In genomic region chr10:99534456-99534938, GRCh38 we compare ENCODE assay signal across 13 cellular contexts. TPM values are rescaled to one million over a fixed set of nuclear protein-coding genes. Genes with fewer than 3 reads are reported as not detected.
DNase-seq lines count a peak whose midpoint lies in the region; ATAC-seq and TF ChIP-seq lines count a peak whose summit lies in the region.
"Had no signal": no experiment of that assay in that cellular context is flagged by ENCODE, and none has a peak within 500 bp of the region (broad histone marks: within the 10 kb centered on the region; RNA-seq: fewer than 3 reads in every experiment).

No MANE protein-coding gene starts in this region.

- no peaks in the 10 kb centered on the region for H3K79me2 ChIP-seq in mammary epithelial cell (ENCODE audit: insufficient read depth, low read length)

- H3K27me3 ChIP-seq in heart right ventricle: peaks cover 74 to 100% (median 99%) of the 10 kb centered on the region in 7 donors
- peaks cover 91% of the 10 kb centered on the region for H3K27me3 ChIP-seq in mammary epithelial cell (ENCODE audit: insufficient read depth, low read length)
- peaks cover 0 to 96% (median 78%) of the 10 kb centered on the region in 4 donors for H3K27me3 ChIP-seq in upper lobe of left lung

- TF ChIP-seq CTCF in heart right ventricle (IDR thresholded peaks at IDR 0.05) (no peak), mammary epithelial cell (conservative IDR thresholded peaks at IDR 0.05 in 1 of 2, IDR thresholded peaks at IDR 0.05 in 1 of 2; ENCODE audit: extremely low read depth in 1 of 2, insufficient read depth in 1 of 2, low read depth in 1 of 2, low read length in 2 of 2) (no peak), natural killer cell (IDR thresholded peaks at IDR 0.05) (no peak), upper lobe of left lung (IDR thresholded peaks at IDR 0.05) (no peak)

- H3K27me3 Mint-ChIP-seq in natural killer cell (ENCODE audit: low read depth in 2 of 2): peaks cover 78 to 81% of the 10 kb centered on the region in 2 donors

- 8 to 9% methylated on average over 25 of the region's 25 CpGs for WGBS in heart right ventricle, 2 donors
- WGBS in mammary epithelial cell (ENCODE audit: low coverage, missing lambda C conversion rate): 26% methylated on average over 24 of the region's 25 CpGs
- 13 to 16% methylated on average over 16 to 25 of the region's 25 CpGs for WGBS in upper lobe of left lung, 2 donors

- no peak overlapping the region for H2AFZ ChIP-seq in mammary epithelial cell (ENCODE audit: low read depth, low read length)

- H3K27ac Mint-ChIP-seq in natural killer cell: no peak overlapping the region
- H3K27ac Mint-ChIP-seq: CD4-positive, alpha-beta T cell had no signal

- peaks cover 29 to 32% of the 10 kb centered on the region in 2 donors for H3K4me1 Mint-ChIP-seq in natural killer cell

- in situ Hi-C loops in mammary epithelial cell (cut with MboI; ENCODE audit: low sequenced_read_pairs in 2 of 2): no loop called here

- H3K9me3 Mint-ChIP-seq in natural killer cell: no peaks in the 10 kb centered on the region
- H3K9me3 Mint-ChIP-seq: CD4-positive, alpha-beta T cell had no signal

- H3K27ac ChIP-seq in heart right ventricle (no peak overlapping the region), mammary epithelial cell (ENCODE audit: insufficient read depth, low read depth, low read length) (no peak overlapping the region), upper lobe of left lung (no peak overlapping the region)
- H3K27ac ChIP-seq: adrenal gland, epithelial cell of prostate had no signal

- CTCF ChIA-PET in mammary epithelial cell (lab: Charles Lee; ENCODE audit: low non-redundant PET): interaction anchor here (0.6 kb wide), 1 partner anchor 37 kb away, joined by 3 read pairs; no protein-coding TSS in a partner anchor

- no peak for DNase-seq in heart right ventricle
- DNase-seq in Right ventricle myocardium inferior (ENCODE audit: missing footprints): no peak
- DNase-seq in mammary epithelial cell: no peak
- DNase-seq in natural killer cell: no peak
- DNase-seq in upper lobe of left lung: no peak
- DNase-seq in LoVo (ENCODE audit: low spot score): no peak
- DNase-seq: CD4-positive, alpha-beta T cell; kidney glomerular epithelial cell; NCI-H2107 had no signal

- TF ChIP-seq EP300 in upper lobe of left lung (IDR thresholded peaks at IDR 0.05): no peak

- H3K4me3 Mint-ChIP-seq in natural killer cell: peak overlapping the region; percentile 37
- H3K4me3 Mint-ChIP-seq: CD4-positive, alpha-beta T cell had no signal

- no peaks in the 10 kb centered on the region for H3K36me3 Mint-ChIP-seq in natural killer cell

- no peak for TF ChIP-seq POLR2A in upper lobe of left lung (IDR thresholded peaks at IDR 0.05)

- H3K4me1 ChIP-seq in heart right ventricle (peaks cover 5 to 64% (median 50%) of the 10 kb centered on the region in 9 donors), mammary epithelial cell (ENCODE audit: insufficient read depth, low read length) (peaks cover 12% of the 10 kb centered on the region), upper lobe of left lung (peaks cover 50 to 66% (median 58%) of the 10 kb centered on the region in 4 donors)

- no peaks in the 10 kb centered on the region for H4K20me1 ChIP-seq in mammary epithelial cell (ENCODE audit: insufficient read depth, low read length)

- BruUV-seq in mammary epithelial cell (replicated peaks; lab: Mats Ljungman, UMichigan): no TSS peak

- H3K9me3 ChIP-seq in heart right ventricle (no peaks in the 10 kb centered on the region), mammary epithelial cell (replicated peaks; ENCODE audit: insufficient read depth, low read length) (peaks cover 6% of the 10 kb centered on the region), upper lobe of left lung (no peaks in the 10 kb centered on the region)
- H3K9me3 ChIP-seq: adrenal gland had no signal

- H3K4me3 ChIP-seq in heart right ventricle (peak overlapping the region in 6 of 10 donors; percentile 18 to 42 (median 34)), mammary epithelial cell (replicated peaks in 1 of 3; ENCODE audit: insufficient read depth in 1 of 3, low read depth in 2 of 3, low read length in 3 of 3) (peak overlapping the region in 2 of 3 experiments; percentile 30 to 41), upper lobe of left lung (peak overlapping the region in 3 of 4 donors; percentile 21 to 39 (median 37))
- H3K4me3 ChIP-seq: adrenal gland had no signal

- H3K9ac ChIP-seq in mammary epithelial cell (ENCODE audit: insufficient read depth, low read length): no peak overlapping the region

- H3K4me2 ChIP-seq in mammary epithelial cell (ENCODE audit: insufficient read depth, low read depth, low read length): peak overlapping the region; percentile 82

- no peaks in the 10 kb centered on the region for H3K36me3 ChIP-seq in heart right ventricle
- no peaks in the 10 kb centered on the region for H3K36me3 ChIP-seq in mammary epithelial cell (ENCODE audit: insufficient read depth, low read length)
- no peaks in the 10 kb centered on the region for H3K36me3 ChIP-seq in upper lobe of left lung
- H3K36me3 ChIP-seq: adrenal gland had no signal

- no peak for ATAC-seq in heart right ventricle
- ATAC-seq in Right ventricle myocardium inferior: no peak
- no peak for ATAC-seq in natural killer cell
- no peak for ATAC-seq in upper lobe of left lung (ENCODE audit: low FRiP score in 2 of 2)
- no peak for ATAC-seq in HG03432 (IDR thresholded peaks at IDR 0.05; ENCODE audit: unreplicated experiment)
- ATAC-seq in HG02623 (IDR thresholded peaks at IDR 0.05; ENCODE audit: unreplicated experiment): no peak

- intact Hi-C loops in heart right ventricle (cut with DNase I): no loop called here
- intact Hi-C loops in Right ventricle myocardium inferior (cut with DNase I): no loop called here
- intact Hi-C loops in mammary epithelial cell (cut with micrococcal nuclease): no loop called here
- intact Hi-C loops in natural killer cell (cut with micrococcal nuclease): no loop called here

- dilution Hi-C loops in mammary epithelial cell (cut with HindIII; ENCODE audit: low sequenced_read_pairs): no loop called here

RNA-seq across cellular contexts. Expression of gene NKX2-3, which starts 1.8 kb away (rescaled TPM):
- total RNA-seq in heart right ventricle (not detected), Right ventricle myocardium inferior (not detected), mammary epithelial cell (not detected), natural killer cell (not detected), upper lobe of left lung (under 1 TPM in 2 of 6 donors, not detected in 4; 0.10 to 0.20 TPM)
- polyA plus RNA-seq in heart right ventricle (not detected), mammary epithelial cell (not detected)
- not detected for polyA minus RNA-seq in mammary epithelial cell
- total RNA-seq: adrenal gland; CD4-positive, alpha-beta T cell had no signal
